Comparison of ENCODE assay signal across 2 cellular contexts in the genomic region with DNA sequence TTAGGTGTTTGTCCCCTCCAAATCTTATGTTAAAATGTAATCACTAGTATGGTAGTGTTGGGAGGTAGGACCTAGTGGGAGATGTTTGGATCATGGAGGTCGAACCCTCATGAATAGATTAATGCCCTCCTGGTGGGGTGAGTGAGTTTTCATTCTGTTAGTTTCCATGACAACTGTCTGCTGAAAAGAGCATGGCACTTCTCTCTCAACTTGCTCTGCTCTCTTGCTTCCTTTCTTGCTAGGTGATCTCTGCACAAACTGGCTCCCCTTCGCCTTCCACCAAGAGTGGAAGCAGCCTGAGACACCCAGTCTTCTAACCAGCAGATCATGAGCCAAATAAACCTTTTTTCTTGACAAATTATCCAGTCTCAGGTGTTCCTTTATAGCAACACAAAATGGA.
A peak's percentile ranks its signal among the peaks of the same experiment; 100 is the strongest.
TF ChIP-seq lines count a peak whose summit lies in the region.

No MANE protein-coding gene starts in this region.

TF ChIP-seq in GM23338, 12 proteins besides CTCF, POLR2A, EP300 and RAD21:
- TF ChIP-seq, protein P1, sequence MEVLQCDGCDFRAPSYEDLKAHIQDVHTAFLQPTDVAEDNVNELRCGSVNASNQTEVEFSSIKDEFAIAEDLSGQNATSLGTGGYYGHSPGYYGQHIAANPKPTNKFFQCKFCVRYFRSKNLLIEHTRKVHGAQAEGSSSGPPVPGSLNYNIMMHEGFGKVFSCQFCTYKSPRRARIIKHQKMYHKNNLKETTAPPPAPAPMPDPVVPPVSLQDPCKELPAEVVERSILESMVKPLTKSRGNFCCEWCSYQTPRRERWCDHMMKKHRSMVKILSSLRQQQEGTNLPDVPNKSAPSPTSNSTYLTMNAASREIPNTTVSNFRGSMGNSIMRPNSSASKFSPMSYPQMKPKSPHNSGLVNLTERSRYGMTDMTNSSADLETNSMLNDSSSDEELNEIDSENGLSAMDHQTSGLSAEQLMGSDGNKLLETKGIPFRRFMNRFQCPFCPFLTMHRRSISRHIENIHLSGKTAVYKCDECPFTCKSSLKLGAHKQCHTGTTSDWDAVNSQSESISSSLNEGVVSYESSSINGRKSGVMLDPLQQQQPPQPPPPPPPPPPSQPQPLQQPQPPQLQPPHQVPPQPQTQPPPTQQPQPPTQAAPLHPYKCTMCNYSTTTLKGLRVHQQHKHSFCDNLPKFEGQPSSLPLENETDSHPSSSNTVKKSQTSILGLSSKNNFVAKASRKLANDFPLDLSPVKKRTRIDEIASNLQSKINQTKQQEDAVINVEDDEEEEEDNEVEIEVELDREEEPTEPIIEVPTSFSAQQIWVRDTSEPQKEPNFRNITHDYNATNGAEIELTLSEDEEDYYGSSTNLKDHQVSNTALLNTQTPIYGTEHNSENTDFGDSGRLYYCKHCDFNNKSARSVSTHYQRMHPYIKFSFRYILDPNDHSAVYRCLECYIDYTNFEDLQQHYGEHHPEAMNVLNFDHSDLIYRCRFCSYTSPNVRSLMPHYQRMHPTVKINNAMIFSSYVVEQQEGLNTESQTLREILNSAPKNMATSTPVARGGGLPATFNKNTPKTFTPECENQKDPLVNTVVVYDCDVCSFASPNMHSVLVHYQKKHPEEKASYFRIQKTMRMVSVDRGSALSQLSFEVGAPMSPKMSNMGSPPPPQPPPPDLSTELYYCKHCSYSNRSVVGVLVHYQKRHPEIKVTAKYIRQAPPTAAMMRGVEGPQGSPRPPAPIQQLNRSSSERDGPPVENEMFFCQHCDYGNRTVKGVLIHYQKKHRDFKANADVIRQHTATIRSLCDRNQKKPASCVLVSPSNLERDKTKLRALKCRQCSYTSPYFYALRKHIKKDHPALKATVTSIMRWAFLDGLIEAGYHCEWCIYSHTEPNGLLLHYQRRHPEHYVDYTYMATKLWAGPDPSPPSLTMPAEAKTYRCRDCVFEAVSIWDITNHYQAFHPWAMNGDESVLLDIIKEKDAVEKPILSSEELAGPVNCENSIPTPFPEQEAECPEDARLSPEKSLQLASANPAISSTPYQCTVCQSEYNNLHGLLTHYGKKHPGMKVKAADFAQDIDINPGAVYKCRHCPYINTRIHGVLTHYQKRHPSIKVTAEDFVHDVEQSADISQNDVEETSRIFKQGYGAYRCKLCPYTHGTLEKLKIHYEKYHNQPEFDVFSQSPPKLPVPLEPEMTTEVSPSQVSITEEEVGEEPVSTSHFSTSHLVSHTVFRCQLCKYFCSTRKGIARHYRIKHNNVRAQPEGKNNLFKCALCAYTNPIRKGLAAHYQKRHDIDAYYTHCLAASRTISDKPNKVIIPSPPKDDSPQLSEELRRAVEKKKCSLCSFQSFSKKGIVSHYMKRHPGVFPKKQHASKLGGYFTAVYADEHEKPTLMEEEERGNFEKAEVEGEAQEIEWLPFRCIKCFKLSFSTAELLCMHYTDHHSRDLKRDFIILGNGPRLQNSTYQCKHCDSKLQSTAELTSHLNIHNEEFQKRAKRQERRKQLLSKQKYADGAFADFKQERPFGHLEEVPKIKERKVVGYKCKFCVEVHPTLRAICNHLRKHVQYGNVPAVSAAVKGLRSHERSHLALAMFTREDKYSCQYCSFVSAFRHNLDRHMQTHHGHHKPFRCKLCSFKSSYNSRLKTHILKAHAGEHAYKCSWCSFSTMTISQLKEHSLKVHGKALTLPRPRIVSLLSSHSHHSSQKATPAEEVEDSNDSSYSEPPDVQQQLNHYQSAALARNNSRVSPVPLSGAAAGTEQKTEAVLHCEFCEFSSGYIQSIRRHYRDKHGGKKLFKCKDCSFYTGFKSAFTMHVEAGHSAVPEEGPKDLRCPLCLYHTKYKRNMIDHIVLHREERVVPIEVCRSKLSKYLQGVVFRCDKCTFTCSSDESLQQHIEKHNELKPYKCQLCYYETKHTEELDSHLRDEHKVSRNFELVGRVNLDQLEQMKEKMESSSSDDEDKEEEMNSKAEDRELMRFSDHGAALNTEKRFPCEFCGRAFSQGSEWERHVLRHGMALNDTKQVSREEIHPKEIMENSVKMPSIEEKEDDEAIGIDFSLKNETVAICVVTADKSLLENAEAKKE (CRISPR knock-in tag; IDR thresholded peaks at IDR 0.05): peak; percentile 70
- TF ChIP-seq NANOG (IDR thresholded peaks at IDR 0.05; ENCODE audit: borderline replicate concordance): no peak
- TF ChIP-seq, protein P2, sequence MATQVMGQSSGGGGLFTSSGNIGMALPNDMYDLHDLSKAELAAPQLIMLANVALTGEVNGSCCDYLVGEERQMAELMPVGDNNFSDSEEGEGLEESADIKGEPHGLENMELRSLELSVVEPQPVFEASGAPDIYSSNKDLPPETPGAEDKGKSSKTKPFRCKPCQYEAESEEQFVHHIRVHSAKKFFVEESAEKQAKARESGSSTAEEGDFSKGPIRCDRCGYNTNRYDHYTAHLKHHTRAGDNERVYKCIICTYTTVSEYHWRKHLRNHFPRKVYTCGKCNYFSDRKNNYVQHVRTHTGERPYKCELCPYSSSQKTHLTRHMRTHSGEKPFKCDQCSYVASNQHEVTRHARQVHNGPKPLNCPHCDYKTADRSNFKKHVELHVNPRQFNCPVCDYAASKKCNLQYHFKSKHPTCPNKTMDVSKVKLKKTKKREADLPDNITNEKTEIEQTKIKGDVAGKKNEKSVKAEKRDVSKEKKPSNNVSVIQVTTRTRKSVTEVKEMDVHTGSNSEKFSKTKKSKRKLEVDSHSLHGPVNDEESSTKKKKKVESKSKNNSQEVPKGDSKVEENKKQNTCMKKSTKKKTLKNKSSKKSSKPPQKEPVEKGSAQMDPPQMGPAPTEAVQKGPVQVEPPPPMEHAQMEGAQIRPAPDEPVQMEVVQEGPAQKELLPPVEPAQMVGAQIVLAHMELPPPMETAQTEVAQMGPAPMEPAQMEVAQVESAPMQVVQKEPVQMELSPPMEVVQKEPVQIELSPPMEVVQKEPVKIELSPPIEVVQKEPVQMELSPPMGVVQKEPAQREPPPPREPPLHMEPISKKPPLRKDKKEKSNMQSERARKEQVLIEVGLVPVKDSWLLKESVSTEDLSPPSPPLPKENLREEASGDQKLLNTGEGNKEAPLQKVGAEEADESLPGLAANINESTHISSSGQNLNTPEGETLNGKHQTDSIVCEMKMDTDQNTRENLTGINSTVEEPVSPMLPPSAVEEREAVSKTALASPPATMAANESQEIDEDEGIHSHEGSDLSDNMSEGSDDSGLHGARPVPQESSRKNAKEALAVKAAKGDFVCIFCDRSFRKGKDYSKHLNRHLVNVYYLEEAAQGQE (IDR thresholded peaks at IDR 0.05; ENCODE audit: unreplicated experiment): no peak
- TF ChIP-seq ZNF331 (CRISPR knock-in tag; IDR thresholded peaks at IDR 0.05; ENCODE audit: low read depth): no peak

TF ChIP-seq in WTC11, 78 proteins besides CTCF, POLR2A, EP300 and RAD21 (continued from another document):
- TF ChIP-seq, protein P3, sequence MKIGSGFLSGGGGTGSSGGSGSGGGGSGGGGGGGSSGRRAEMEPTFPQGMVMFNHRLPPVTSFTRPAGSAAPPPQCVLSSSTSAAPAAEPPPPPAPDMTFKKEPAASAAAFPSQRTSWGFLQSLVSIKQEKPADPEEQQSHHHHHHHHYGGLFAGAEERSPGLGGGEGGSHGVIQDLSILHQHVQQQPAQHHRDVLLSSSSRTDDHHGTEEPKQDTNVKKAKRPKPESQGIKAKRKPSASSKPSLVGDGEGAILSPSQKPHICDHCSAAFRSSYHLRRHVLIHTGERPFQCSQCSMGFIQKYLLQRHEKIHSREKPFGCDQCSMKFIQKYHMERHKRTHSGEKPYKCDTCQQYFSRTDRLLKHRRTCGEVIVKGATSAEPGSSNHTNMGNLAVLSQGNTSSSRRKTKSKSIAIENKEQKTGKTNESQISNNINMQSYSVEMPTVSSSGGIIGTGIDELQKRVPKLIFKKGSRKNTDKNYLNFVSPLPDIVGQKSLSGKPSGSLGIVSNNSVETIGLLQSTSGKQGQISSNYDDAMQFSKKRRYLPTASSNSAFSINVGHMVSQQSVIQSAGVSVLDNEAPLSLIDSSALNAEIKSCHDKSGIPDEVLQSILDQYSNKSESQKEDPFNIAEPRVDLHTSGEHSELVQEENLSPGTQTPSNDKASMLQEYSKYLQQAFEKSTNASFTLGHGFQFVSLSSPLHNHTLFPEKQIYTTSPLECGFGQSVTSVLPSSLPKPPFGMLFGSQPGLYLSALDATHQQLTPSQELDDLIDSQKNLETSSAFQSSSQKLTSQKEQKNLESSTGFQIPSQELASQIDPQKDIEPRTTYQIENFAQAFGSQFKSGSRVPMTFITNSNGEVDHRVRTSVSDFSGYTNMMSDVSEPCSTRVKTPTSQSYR (CRISPR knock-in tag; IDR thresholded peaks at IDR 0.05): no peak
- TF ChIP-seq, protein P4, sequence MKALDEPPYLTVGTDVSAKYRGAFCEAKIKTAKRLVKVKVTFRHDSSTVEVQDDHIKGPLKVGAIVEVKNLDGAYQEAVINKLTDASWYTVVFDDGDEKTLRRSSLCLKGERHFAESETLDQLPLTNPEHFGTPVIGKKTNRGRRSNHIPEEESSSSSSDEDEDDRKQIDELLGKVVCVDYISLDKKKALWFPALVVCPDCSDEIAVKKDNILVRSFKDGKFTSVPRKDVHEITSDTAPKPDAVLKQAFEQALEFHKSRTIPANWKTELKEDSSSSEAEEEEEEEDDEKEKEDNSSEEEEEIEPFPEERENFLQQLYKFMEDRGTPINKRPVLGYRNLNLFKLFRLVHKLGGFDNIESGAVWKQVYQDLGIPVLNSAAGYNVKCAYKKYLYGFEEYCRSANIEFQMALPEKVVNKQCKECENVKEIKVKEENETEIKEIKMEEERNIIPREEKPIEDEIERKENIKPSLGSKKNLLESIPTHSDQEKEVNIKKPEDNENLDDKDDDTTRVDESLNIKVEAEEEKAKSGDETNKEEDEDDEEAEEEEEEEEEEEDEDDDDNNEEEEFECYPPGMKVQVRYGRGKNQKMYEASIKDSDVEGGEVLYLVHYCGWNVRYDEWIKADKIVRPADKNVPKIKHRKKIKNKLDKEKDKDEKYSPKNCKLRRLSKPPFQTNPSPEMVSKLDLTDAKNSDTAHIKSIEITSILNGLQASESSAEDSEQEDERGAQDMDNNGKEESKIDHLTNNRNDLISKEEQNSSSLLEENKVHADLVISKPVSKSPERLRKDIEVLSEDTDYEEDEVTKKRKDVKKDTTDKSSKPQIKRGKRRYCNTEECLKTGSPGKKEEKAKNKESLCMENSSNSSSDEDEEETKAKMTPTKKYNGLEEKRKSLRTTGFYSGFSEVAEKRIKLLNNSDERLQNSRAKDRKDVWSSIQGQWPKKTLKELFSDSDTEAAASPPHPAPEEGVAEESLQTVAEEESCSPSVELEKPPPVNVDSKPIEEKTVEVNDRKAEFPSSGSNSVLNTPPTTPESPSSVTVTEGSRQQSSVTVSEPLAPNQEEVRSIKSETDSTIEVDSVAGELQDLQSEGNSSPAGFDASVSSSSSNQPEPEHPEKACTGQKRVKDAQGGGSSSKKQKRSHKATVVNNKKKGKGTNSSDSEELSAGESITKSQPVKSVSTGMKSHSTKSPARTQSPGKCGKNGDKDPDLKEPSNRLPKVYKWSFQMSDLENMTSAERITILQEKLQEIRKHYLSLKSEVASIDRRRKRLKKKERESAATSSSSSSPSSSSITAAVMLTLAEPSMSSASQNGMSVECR (CRISPR knock-in tag; IDR thresholded peaks at IDR 0.05; ENCODE audit: borderline replicate concordance): no peak
- TF ChIP-seq, protein P5, sequence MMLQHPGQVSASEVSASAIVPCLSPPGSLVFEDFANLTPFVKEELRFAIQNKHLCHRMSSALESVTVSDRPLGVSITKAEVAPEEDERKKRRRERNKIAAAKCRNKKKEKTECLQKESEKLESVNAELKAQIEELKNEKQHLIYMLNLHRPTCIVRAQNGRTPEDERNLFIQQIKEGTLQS (CRISPR knock-in tag; conservative IDR thresholded peaks at IDR 0.05): no peak
- no peak for TF ChIP-seq RELA (CRISPR knock-in tag; IDR thresholded peaks at IDR 0.05; ENCODE audit: borderline replicate concordance)
- TF ChIP-seq, protein P6, sequence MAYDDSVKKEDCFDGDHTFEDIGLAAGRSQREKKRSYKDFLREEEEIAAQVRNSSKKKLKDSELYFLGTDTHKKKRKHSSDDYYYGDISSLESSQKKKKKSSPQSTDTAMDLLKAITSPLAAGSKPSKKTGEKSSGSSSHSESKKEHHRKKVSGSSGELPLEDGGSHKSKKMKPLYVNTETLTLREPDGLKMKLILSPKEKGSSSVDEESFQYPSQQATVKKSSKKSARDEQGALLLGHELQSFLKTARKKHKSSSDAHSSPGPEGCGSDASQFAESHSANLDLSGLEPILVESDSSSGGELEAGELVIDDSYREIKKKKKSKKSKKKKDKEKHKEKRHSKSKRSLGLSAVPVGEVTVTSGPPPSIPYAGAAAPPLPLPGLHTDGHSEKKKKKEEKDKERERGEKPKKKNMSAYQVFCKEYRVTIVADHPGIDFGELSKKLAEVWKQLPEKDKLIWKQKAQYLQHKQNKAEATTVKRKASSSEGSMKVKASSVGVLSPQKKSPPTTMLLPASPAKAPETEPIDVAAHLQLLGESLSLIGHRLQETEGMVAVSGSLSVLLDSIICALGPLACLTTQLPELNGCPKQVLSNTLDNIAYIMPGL (CRISPR knock-in tag; IDR thresholded peaks at IDR 0.05): no peak
- TF ChIP-seq JUN (CRISPR knock-in tag; IDR thresholded peaks at IDR 0.05): no peak
- TF ChIP-seq, protein P7, sequence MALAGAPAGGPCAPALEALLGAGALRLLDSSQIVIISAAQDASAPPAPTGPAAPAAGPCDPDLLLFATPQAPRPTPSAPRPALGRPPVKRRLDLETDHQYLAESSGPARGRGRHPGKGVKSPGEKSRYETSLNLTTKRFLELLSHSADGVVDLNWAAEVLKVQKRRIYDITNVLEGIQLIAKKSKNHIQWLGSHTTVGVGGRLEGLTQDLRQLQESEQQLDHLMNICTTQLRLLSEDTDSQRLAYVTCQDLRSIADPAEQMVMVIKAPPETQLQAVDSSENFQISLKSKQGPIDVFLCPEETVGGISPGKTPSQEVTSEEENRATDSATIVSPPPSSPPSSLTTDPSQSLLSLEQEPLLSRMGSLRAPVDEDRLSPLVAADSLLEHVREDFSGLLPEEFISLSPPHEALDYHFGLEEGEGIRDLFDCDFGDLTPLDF (CRISPR knock-in tag; IDR thresholded peaks at IDR 0.05): no peak
- TF ChIP-seq, protein P8, sequence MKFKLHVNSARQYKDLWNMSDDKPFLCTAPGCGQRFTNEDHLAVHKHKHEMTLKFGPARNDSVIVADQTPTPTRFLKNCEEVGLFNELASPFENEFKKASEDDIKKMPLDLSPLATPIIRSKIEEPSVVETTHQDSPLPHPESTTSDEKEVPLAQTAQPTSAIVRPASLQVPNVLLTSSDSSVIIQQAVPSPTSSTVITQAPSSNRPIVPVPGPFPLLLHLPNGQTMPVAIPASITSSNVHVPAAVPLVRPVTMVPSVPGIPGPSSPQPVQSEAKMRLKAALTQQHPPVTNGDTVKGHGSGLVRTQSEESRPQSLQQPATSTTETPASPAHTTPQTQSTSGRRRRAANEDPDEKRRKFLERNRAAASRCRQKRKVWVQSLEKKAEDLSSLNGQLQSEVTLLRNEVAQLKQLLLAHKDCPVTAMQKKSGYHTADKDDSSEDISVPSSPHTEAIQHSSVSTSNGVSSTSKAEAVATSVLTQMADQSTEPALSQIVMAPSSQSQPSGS (CRISPR knock-in tag; IDR thresholded peaks at IDR 0.05; ENCODE audit: borderline replicate concordance, low read depth): no peak
- TF ChIP-seq NR1H2 (CRISPR knock-in tag; IDR thresholded peaks at IDR 0.05): no peak
- no peak for TF ChIP-seq NFE2L1 (CRISPR knock-in tag; IDR thresholded peaks at IDR 0.05)
